13 cellular contexts compared by ENCODE assay signal in the genomic region with DNA sequence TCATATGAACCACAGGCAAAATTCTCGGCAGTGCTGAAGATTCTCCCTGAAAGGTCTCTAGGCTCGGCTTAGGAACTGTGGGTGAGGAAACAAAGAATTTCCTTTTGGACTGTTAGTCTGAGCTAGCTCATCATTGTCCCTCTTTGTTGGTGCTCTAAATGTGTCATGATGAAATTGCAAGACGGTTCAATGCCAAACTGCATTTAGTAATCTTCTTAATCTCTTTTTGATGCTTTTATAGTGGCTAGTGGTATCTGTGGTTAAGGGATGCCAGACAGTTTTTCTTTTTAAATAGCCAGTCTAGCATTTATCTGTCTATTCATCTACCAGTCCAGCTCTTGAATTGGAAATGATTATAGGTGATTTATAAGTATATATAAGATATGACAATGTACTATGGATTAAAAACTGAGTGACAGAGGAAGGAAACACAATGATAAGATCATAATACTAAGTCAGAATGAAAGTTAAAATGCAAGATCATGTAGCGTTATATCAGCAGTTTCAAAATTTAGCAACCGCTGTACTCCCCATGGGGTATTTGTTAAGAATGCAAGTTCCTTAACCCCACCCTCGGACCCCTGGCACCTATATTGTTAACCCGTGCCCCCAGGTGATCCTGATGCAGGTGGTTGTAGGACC. TPM values are rescaled to one million over a fixed set of nuclear protein-coding genes. Genes with fewer than 3 reads are reported as not detected.
DNase-seq lines count a peak whose midpoint lies in the region; ATAC-seq and TF ChIP-seq lines count a peak whose summit lies in the region.
"Had no signal": no experiment of that assay in that cellular context is flagged by ENCODE, and none has a peak within 500 bp of the region (broad histone marks: within the 10 kb centered on the region; RNA-seq: fewer than 3 reads in every experiment).

No MANE protein-coding gene starts in this region.

- H3K4me2 ChIP-seq in hepatocyte = no peak overlapping the region

- H3K27me3 ChIP-seq in CD4-positive, alpha-beta memory T cell (ENCODE audit: insufficient read depth, low read length) = no peaks in the 10 kb centered on the region
- H3K27me3 ChIP-seq in hepatocyte = no peaks in the 10 kb centered on the region
- H3K27me3 ChIP-seq: ascending aorta had no signal

- H3K36me3 ChIP-seq in CD4-positive, alpha-beta memory T cell (ENCODE audit: insufficient read depth, low read length) = no peaks in the 10 kb centered on the region
- H3K36me3 ChIP-seq in hepatocyte (replicated peaks; ENCODE audit: insufficient read depth, low read depth) = no peaks in the 10 kb centered on the region
- H3K36me3 ChIP-seq: ascending aorta had no signal

- H3K36me3 Mint-ChIP-seq in CD4-positive, alpha-beta memory T cell = peaks cover 18 to 27% of the 10 kb centered on the region in 2 donors
- H3K36me3 Mint-ChIP-seq in activated CD8-positive, alpha-beta T cell treated with anti-CD3 and anti-CD28 coated beads, Interleukin-2, amount 10 ng/mL, durations not matched to agents 7 days and 5 days (ENCODE audit: low read depth) = peaks cover 25% of the 10 kb centered on the region
- H3K36me3 Mint-ChIP-seq in natural killer cell (no peaks in the 10 kb centered on the region), HFFc6 (ENCODE audit: low read depth) (no peaks in the 10 kb centered on the region)

- DNase-seq in CD4-positive, alpha-beta memory T cell = peak in 4 of 5 donors; percentile 6 to 53 (median 34)
- peak; percentile 28 for DNase-seq in Jurkat, Clone E6-1 (ENCODE audit: low read depth, low spot score)
- DNase-seq in activated CD8-positive, alpha-beta T cell treated with anti-CD3 and anti-CD28 coated beads, Interleukin-2, amount 10 ng/mL, durations not matched to agents 7 days and 5 days = no peak
- DNase-seq in natural killer cell (no peak), hepatocyte (ENCODE audit: low spot score) (no peak), HFFc6 (no peak)
- DNase-seq in stimulated activated naive CD4-positive, alpha-beta T cell treated with Interleukin-2 at 50 U/mL for 16 hours (lab: John Stamatoyannopoulos, UW) = no peak
- DNase-seq: GDM1, HCEC 1CT, NCI-H526 treated with DMSO at 0.1 percent for 48 hours had no signal

- H3K27ac Mint-ChIP-seq in CD4-positive, alpha-beta memory T cell = peak overlapping the region in 2 of 7 donors; percentile 5 to 38
- H3K27ac Mint-ChIP-seq in activated CD8-positive, alpha-beta T cell treated with anti-CD3 and anti-CD28 coated beads, Interleukin-2, amount 10 ng/mL, durations not matched to agents 7 days and 5 days = no peak overlapping the region
- H3K27ac Mint-ChIP-seq in natural killer cell (no peak overlapping the region), HFFc6 (no peak overlapping the region)

- peak; percentile 44 for ATAC-seq in activated CD8-positive, alpha-beta T cell treated with anti-CD3 and anti-CD28 coated beads, Interleukin-2, amount 10 ng/mL, durations not matched to agents 7 days and 5 days
- ATAC-seq in natural killer cell (peak in 2 of 3 donors; percentile 49 to 50), HG03025 (IDR thresholded peaks at IDR 0.05; ENCODE audit: low FRiP score, unreplicated experiment) (no peak)

- H3K9me3 Mint-ChIP-seq in CD4-positive, alpha-beta memory T cell = no peaks in the 10 kb centered on the region
- H3K9me3 Mint-ChIP-seq in activated CD8-positive, alpha-beta T cell treated with anti-CD3 and anti-CD28 coated beads, Interleukin-2, amount 10 ng/mL, durations not matched to agents 7 days and 5 days (ENCODE audit: insufficient read depth) = peaks cover 3% of the 10 kb centered on the region
- no peaks in the 10 kb centered on the region for H3K9me3 Mint-ChIP-seq in natural killer cell
- no peaks in the 10 kb centered on the region for H3K9me3 Mint-ChIP-seq in HFFc6

- H3K4me1 ChIP-seq in CD4-positive, alpha-beta memory T cell (ENCODE audit: insufficient read depth, low read length) = peaks cover 19% of the 10 kb centered on the region
- H3K4me1 ChIP-seq in hepatocyte (ENCODE audit: insufficient read depth) = no peaks in the 10 kb centered on the region

- no peaks in the 10 kb centered on the region for H3K9me2 ChIP-seq in hepatocyte (replicated peaks; ENCODE audit: insufficient read depth)

- no peak for TF ChIP-seq CTCF in natural killer cell (IDR thresholded peaks at IDR 0.05)
- no peak for TF ChIP-seq CTCF in hepatocyte (IDR thresholded peaks at IDR 0.05; ENCODE audit: poor library complexity)
- no peak for TF ChIP-seq CTCF in HFFc6 (IDR thresholded peaks at IDR 0.05)

- no peaks in the 10 kb centered on the region for H3K9me3 ChIP-seq in CD4-positive, alpha-beta memory T cell (ENCODE audit: control insufficient read depth in 1 of 2, low read length in 2 of 2)
- no peaks in the 10 kb centered on the region for H3K9me3 ChIP-seq in hepatocyte (ENCODE audit: low read depth)
- H3K9me3 ChIP-seq: ascending aorta had no signal

- no peak overlapping the region for H2AFZ ChIP-seq in hepatocyte

- no peak overlapping the region for H3K4me3 ChIP-seq in CD4-positive, alpha-beta memory T cell (ENCODE audit: low read length in 2 of 2)
- H3K4me3 ChIP-seq in Jurkat, Clone E6-1 (ENCODE audit: low read length) = no peak overlapping the region
- H3K4me3 ChIP-seq in hepatocyte = no peak overlapping the region
- H3K4me3 ChIP-seq: ascending aorta had no signal

- no peak overlapping the region for H3K27ac ChIP-seq in CD4-positive, alpha-beta memory T cell (ENCODE audit: low read depth, low read length)
- no peak overlapping the region for H3K27ac ChIP-seq in hepatocyte
- H3K27ac ChIP-seq: ascending aorta had no signal

- intact Hi-C loops in CD4-positive, alpha-beta memory T cell (cut with micrococcal nuclease) = no loop called here
- intact Hi-C loops in natural killer cell (cut with micrococcal nuclease) = no loop called here

- peak overlapping the region in 4 of 8 donors; percentile 3 to 72 (median 14) for H3K4me3 Mint-ChIP-seq in CD4-positive, alpha-beta memory T cell
- no peak overlapping the region for H3K4me3 Mint-ChIP-seq in activated CD8-positive, alpha-beta T cell treated with anti-CD3 and anti-CD28 coated beads, Interleukin-2, amount 10 ng/mL, durations not matched to agents 7 days and 5 days
- H3K4me3 Mint-ChIP-seq in natural killer cell (no peak overlapping the region), HFFc6 (no peak overlapping the region)

- peaks cover 26 to 44% (median 35%) of the 10 kb centered on the region in 4 donors for H3K4me1 Mint-ChIP-seq in CD4-positive, alpha-beta memory T cell
- peaks cover 24% of the 10 kb centered on the region for H3K4me1 Mint-ChIP-seq in activated CD8-positive, alpha-beta T cell treated with anti-CD3 and anti-CD28 coated beads, Interleukin-2, amount 10 ng/mL, durations not matched to agents 7 days and 5 days (ENCODE audit: low read depth)
- H3K4me1 Mint-ChIP-seq in natural killer cell = peaks cover 33 to 34% of the 10 kb centered on the region in 2 donors
- H3K4me1 Mint-ChIP-seq in HFFc6 (ENCODE audit: low read depth) = peaks cover 9% of the 10 kb centered on the region

- CTCF ChIA-PET in CD4-positive, alpha-beta memory T cell (lab: Charles Lee; ENCODE audit: partially characterized antibody) = no interaction called here
- CTCF ChIA-PET in activated CD8-positive, alpha-beta T cell treated with anti-CD3 and anti-CD28 coated beads, Interleukin-2, amount 10 ng/mL, durations not matched to agents 7 days and 5 days (lab: Charles Lee) = no interaction called here

- H3K27me3 Mint-ChIP-seq in CD4-positive, alpha-beta memory T cell = no peaks in the 10 kb centered on the region
- no peaks in the 10 kb centered on the region for H3K27me3 Mint-ChIP-seq in activated CD8-positive, alpha-beta T cell treated with anti-CD3 and anti-CD28 coated beads, Interleukin-2, amount 10 ng/mL, durations not matched to agents 7 days and 5 days (ENCODE audit: low read depth)
- H3K27me3 Mint-ChIP-seq in natural killer cell (ENCODE audit: low read depth in 2 of 2) (no peaks in the 10 kb centered on the region), HFFc6 (ENCODE audit: insufficient read depth) (peaks cover 14% of the 10 kb centered on the region)

- H4K20me1 ChIP-seq in hepatocyte (ENCODE audit: insufficient read depth, poor library complexity, severe bottlenecking) = no peaks in the 10 kb centered on the region

- POLR2A ChIA-PET in CD4-positive, alpha-beta memory T cell (lab: Charles Lee; ENCODE audit: partially characterized antibody) = no interaction called here
- POLR2A ChIA-PET in activated CD8-positive, alpha-beta T cell treated with anti-CD3 and anti-CD28 coated beads, Interleukin-2, amount 10 ng/mL, durations not matched to agents 7 days and 5 days (lab: Charles Lee) = no interaction called here

- 68% methylated on average over 7 of the region's 7 CpGs for WGBS in hepatocyte (ENCODE audit: low lambda C conversion rate, missing lambda C conversion rate)

- no peaks in the 10 kb centered on the region for H3K79me2 ChIP-seq in hepatocyte

RNA-seq across cellular contexts. Expression of gene PTTG2, which starts 31.2 kb away (rescaled TPM):
- 1 to 10 TPM; 1.5 to 1.9 TPM for total RNA-seq in CD4-positive, alpha-beta memory T cell
- not detected for polyA plus RNA-seq in CD4-positive, alpha-beta memory T cell
- not detected for polyA plus RNA-seq in Jurkat, Clone E6-1 (2012; ENCODE audit: insufficient read depth, insufficient read length)
- 1 to 10 TPM; 1.8 to 2.2 TPM for total RNA-seq in activated CD8-positive, alpha-beta T cell treated with anti-CD3 and anti-CD28 coated beads, Interleukin-2, amount 10 ng/mL, durations not matched to agents 7 days and 5 days
- 1 to 10 TPM in 2 of 3 donors, under 1 TPM in 1; 0.82 to 1.5 (median 1.2) TPM for total RNA-seq in natural killer cell
- not detected in 2 replicates for total RNA-seq in hepatocyte
- not detected in 2 replicates for polyA plus RNA-seq in hepatocyte
- not detected for total RNA-seq in HFFc6 (2021; fragmentation: NEBNext Ultra II Directional; extraction: Animal tissue kit (Norgen Biotek cat#: 25700))
- total RNA-seq: ascending aorta, kidney epithelial cell had no signal

RNA-seq across cellular contexts. Expression of gene TBC1D1, which starts 38.1 kb away (rescaled TPM):
- total RNA-seq in CD4-positive, alpha-beta memory T cell = 10 to 100 TPM; 44.8 to 46.7 TPM
- polyA plus RNA-seq in CD4-positive, alpha-beta memory T cell = 10 to 100 TPM; 15.3 to 23.7 TPM
- 109 TPM for polyA plus RNA-seq in Jurkat, Clone E6-1 (2012; ENCODE audit: insufficient read depth, insufficient read length)
- total RNA-seq in activated CD8-positive, alpha-beta T cell treated with anti-CD3 and anti-CD28 coated beads, Interleukin-2, amount 10 ng/mL, durations not matched to agents 7 days and 5 days = 10 to 100 TPM; 84.4 to 87.6 TPM
- total RNA-seq in natural killer cell = 10 to 100 TPM; 59.2 to 78.6 (median 68.5) TPM
- 117 and 123 TPM in 2 replicates for total RNA-seq in hepatocyte
- polyA plus RNA-seq in hepatocyte = 45.6 and 61.6 TPM in 2 replicates
- total RNA-seq in HFFc6 (2021; fragmentation: NEBNext Ultra II Directional; extraction: Animal tissue kit (Norgen Biotek cat#: 25700)) = 100 to 1,000 TPM in 4 of 6 experiments, 10 to 100 TPM in 2; 78.5 to 126 (median 112) TPM

Comparison
In these comparisons a context has a peak if more than half of its experiments do, and no peak if none do; other contexts are left out.
1. DNase-seq: peak in CD4-positive, alpha-beta memory T cell (4 of 5) and Jurkat, Clone E6-1 (single experiment); none in activated CD8-positive, alpha-beta T cell treated with anti-CD3 and anti-CD28 coated beads, Interleukin-2, amount 10 ng/mL, durations not matched to agents 7 days and 5 days (single experiment), natural killer cell (single experiment), hepatocyte (single experiment), stimulated activated naive CD4-positive, alpha-beta T cell treated with Interleukin-2 at 50 U/mL for 16 hours (single experiment) and HFFc6 (single experiment).